ENCODE assay signal across 9 cellular contexts in genomic region chrX:104205548-104205947, GRCh38. TPM values are rescaled to one million over a fixed set of nuclear protein-coding genes. Genes with fewer than 3 reads are reported as not detected.
"Had no signal": no experiment of that assay in that cellular context is flagged by ENCODE, and none has a peak within 500 bp of the region (broad histone marks: within the 10 kb centered on the region; RNA-seq: fewer than 3 reads in every experiment).

No MANE protein-coding gene starts in this region.

- DNase-seq: H9, HCEC 1CT, KBM-7 had no signal

- H3K27ac Mint-ChIP-seq: GM23338, H9 had no signal

- H3K4me1 Mint-ChIP-seq: GM23338, H9 had no signal

- H3K9me3 Mint-ChIP-seq: GM23338 had no signal

- H3K9ac ChIP-seq: KMS-11 had no signal

- H3K27ac ChIP-seq: KMS-11 had no signal

- H3K4me2 ChIP-seq: GM23338, KMS-11 had no signal

- H2AFZ ChIP-seq: GM23338 had no signal

- FAIRE-seq: H1, H54, HTR-8/SVneo had no signal

- H3K4me3 Mint-ChIP-seq: GM23338, H9 had no signal

- ATAC-seq: GM23338 had no signal

- H3K4me3 ChIP-seq: GM23338 had no signal

RNA-seq across cellular contexts. Expression of gene ESX1, which starts 49.2 kb away (rescaled TPM):
- total RNA-seq: GM23338, H1, H9, HT-29 had no signal
- polyA plus RNA-seq: GM23338, H1 had no signal
